Comparison of ENCODE assay signal across 20 cellular contexts in the genomic region with DNA sequence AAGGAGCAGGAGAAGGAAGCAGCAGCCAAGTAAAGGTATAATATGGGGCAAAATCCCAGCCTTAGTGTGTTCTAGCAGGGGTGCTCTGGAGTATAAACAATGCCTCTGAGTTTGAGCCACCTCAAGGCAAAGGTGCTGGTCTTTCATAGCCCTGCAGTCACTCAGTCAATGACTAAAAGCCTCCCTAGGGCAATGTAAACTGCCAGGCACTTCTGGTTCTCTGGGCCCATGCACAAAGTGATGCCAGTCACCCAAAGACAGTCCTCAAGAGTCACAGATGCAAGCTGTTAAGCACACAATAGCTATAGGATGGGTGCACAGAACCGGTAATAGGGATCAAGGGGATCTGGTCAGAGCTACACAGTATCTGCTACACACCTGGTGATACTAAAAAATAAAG.
"Had no signal": no experiment of that assay in that cellular context is flagged by ENCODE, and none has a peak within 500 bp of the region (broad histone marks: within the 10 kb centered on the region; RNA-seq: fewer than 3 reads in every experiment).

No MANE protein-coding gene starts in this region.

- DNase-seq: activated CD4-positive, alpha-beta T cell treated with anti-CD3 and anti-CD28 coated beads, Interleukin-2, amount 50 U/mL, for 1 hour; activated CD8-positive, alpha-beta memory T cell treated with anti-CD3 and anti-CD28 coated beads for 24 hours; activated naive CD8-positive, alpha-beta T cell treated with anti-CD3 and anti-CD28 coated beads for 36 hours; amygdala; body of pancreas; cortex of kidney; effector CD8-positive, alpha-beta T cell; foreskin melanocyte; left ventricle myocardium inferior; mesenchymal stem cell; nucleus accumbens; posterior cingulate gyrus; retina; stimulated activated CD4-positive, alpha-beta T cell treated with anti-CD3 and anti-CD28 coated beads, Interleukin-2, amount 100 ng/mL, for 48 hours; tibial artery had no signal

- ATAC-seq: activated CD4-positive, CD25-positive, alpha-beta regulatory T cell treated with anti-CD3 and anti-CD28 coated beads, Interleukin-2, amount 50 U/mL, for 24 hours; body of pancreas; stimulated activated memory B cell treated with anti-CD40 and anti-IgM and Interleukin-4, amounts not matched to agents 10 μg/mL and 1 μg/mL and 100 μg/mL, for 72 hours had no signal

- H3K27ac ChIP-seq: left ventricle myocardium inferior, tibial artery had no signal

- H3K27me3 Mint-ChIP-seq: activated naive CD8-positive, alpha-beta T cell treated with anti-CD3 and anti-CD28 coated beads for 36 hours; central memory CD8-positive, alpha-beta T cell; stimulated activated memory B cell treated with anti-CD40 and anti-IgM and Interleukin-4, amounts not matched to agents 10 μg/mL and 1 μg/mL and 100 μg/mL, for 72 hours had no signal

- H3K4me3 ChIP-seq: body of pancreas, left ventricle myocardium inferior, tibial artery had no signal

- H3K9me3 ChIP-seq: body of pancreas, tibial artery had no signal

- H3K27ac Mint-ChIP-seq: activated naive CD8-positive, alpha-beta T cell treated with anti-CD3 and anti-CD28 coated beads for 36 hours; activated T-helper 1 cell treated with anti-CD3 and anti-CD28 coated beads, Interleukin-12 subunit alpha, Interleukin-12 subunit beta, Interleukin-2, Interleukin-4 antibody, amounts not matched to agents 30 ng/mL and 10 ng/mL and 1 ng/mL, durations not matched to agents 14 hours and 24 hours and 36 hours; stimulated activated memory B cell treated with anti-CD40 and anti-IgM and Interleukin-4, amounts not matched to agents 10 μg/mL and 1 μg/mL and 100 μg/mL, for 72 hours had no signal

- H3K9me3 Mint-ChIP-seq: activated naive CD8-positive, alpha-beta T cell treated with anti-CD3 and anti-CD28 coated beads for 36 hours; activated T-helper 1 cell treated with anti-CD3 and anti-CD28 coated beads, Interleukin-12 subunit alpha, Interleukin-12 subunit beta, Interleukin-2, Interleukin-4 antibody, amounts not matched to agents 30 ng/mL and 10 ng/mL and 1 ng/mL, durations not matched to agents 14 hours and 24 hours and 36 hours; central memory CD8-positive, alpha-beta T cell; nephron; stimulated activated memory B cell treated with anti-CD40 and anti-IgM and Interleukin-4, amounts not matched to agents 10 μg/mL and 1 μg/mL and 100 μg/mL, for 72 hours had no signal

- H3K27me3 ChIP-seq: body of pancreas, tibial artery had no signal

- H3K4me3 Mint-ChIP-seq: activated naive CD8-positive, alpha-beta T cell treated with anti-CD3 and anti-CD28 coated beads for 36 hours; activated T-helper 1 cell treated with anti-CD3 and anti-CD28 coated beads, Interleukin-12 subunit alpha, Interleukin-12 subunit beta, Interleukin-2, Interleukin-4 antibody, amounts not matched to agents 30 ng/mL and 10 ng/mL and 1 ng/mL, durations not matched to agents 14 hours and 24 hours and 36 hours; central memory CD8-positive, alpha-beta T cell; nephron; stimulated activated memory B cell treated with anti-CD40 and anti-IgM and Interleukin-4, amounts not matched to agents 10 μg/mL and 1 μg/mL and 100 μg/mL, for 72 hours had no signal
